ENCODE assay signal across 29 cellular contexts in genomic region chr9:136131629-136132499, GRCh38. TPM values are rescaled to one million over a fixed set of nuclear protein-coding genes. Genes with fewer than 3 reads are reported as not detected.
A peak's percentile ranks its signal among the peaks of the same experiment; 100 is the strongest.
DNase-seq lines count a peak whose midpoint lies in the region; ATAC-seq, FAIRE-seq and TF ChIP-seq lines count a peak whose summit lies in the region.
"Had no signal": no experiment of that assay in that cellular context is flagged by ENCODE, and none has a peak within 500 bp of the region (broad histone marks: within the 10 kb centered on the region; RNA-seq: fewer than 3 reads in every experiment).

No MANE protein-coding gene starts in this region.

- DNase-seq in 8988T (peak; percentile 85), astrocyte (ENCODE audit: low read depth) (no peak), PC-3 (no peak), hepatic stellate cell (ENCODE audit: low spot score) (no peak)
- no peak for DNase-seq in CD8-positive, alpha-beta T cell
- no peak for DNase-seq in naive thymus-derived CD8-positive, alpha-beta T cell
- DNase-seq in activated naive CD4-positive, alpha-beta T cell treated with anti-CD3 and anti-CD28 coated beads, Interleukin-2, amount 50 U/mL, for 16 hours = no peak
- DNase-seq: activated CD8-positive, alpha-beta memory T cell treated with anti-CD3 and anti-CD28 coated beads, Interleukin-2, amount 50 U/mL, for 48 hours; activated CD8-positive, alpha-beta T cell treated with anti-CD3 and anti-CD28 coated beads for 36 hours; activated naive CD4-positive, alpha-beta T cell treated with anti-CD3 and anti-CD28 coated beads, Interleukin-2, amount 10 ng/mL, durations not matched to agents 7 days and 5 days; AML-193; DMS79; GM23248; Kasumi-1; left colon; NCI-H748 treated with DMSO at 0.1 percent for 48 hours; posterior cingulate gyrus; SHP77 treated with DMSO at 0.1 percent for 48 hours; stimulated activated naive CD4-positive, alpha-beta T cell; upper lobe of right lung had no signal

- no peak for TF ChIP-seq CTCF in CD8-positive, alpha-beta T cell (IDR thresholded peaks at IDR 0.05)
- no peak for TF ChIP-seq CTCF in astrocyte (IDR thresholded peaks at IDR 0.05; ENCODE audit: insufficient read depth, low read depth, low read length)
- no peak for TF ChIP-seq CTCF in PC-3 (conservative IDR thresholded peaks at IDR 0.05; ENCODE audit: low read depth, low read length)

- peak overlapping the region; percentile 37 for H3K4me3 Mint-ChIP-seq in CD8-positive, alpha-beta T cell
- H3K4me3 Mint-ChIP-seq in astrocyte (ENCODE audit: unreplicated experiment) = no peak overlapping the region
- peak overlapping the region in 7 of 10 donors; percentile 18 to 68 (median 41) for H3K4me3 Mint-ChIP-seq in naive thymus-derived CD8-positive, alpha-beta T cell
- H3K4me3 Mint-ChIP-seq: activated CD8-positive, alpha-beta T cell treated with anti-CD3 and anti-CD28 coated beads for 36 hours; activated naive CD4-positive, alpha-beta T cell treated with anti-CD3 and anti-CD28 coated beads, Interleukin-2, amount 10 ng/mL, durations not matched to agents 7 days and 5 days; activated T-helper 17 cell treated with anti-CD3 and anti-CD28 coated beads, Interleukin-2, amount 50 U/mL, for 72 hours had no signal

- peaks cover 38% of the 10 kb centered on the region for H3K27me3 Mint-ChIP-seq in CD8-positive, alpha-beta T cell (ENCODE audit: low read depth)
- peaks cover 48% of the 10 kb centered on the region for H3K27me3 Mint-ChIP-seq in astrocyte (ENCODE audit: low read depth, unreplicated experiment)
- peaks cover 5 to 57% (median 28%) of the 10 kb centered on the region in 5 donors for H3K27me3 Mint-ChIP-seq in naive thymus-derived CD8-positive, alpha-beta T cell

- H3K79me2 ChIP-seq in astrocyte (ENCODE audit: insufficient read depth, low read length) (no peaks in the 10 kb centered on the region), PC-3 (ENCODE audit: low read length) (no peaks in the 10 kb centered on the region)
- H3K79me2 ChIP-seq: hepatocyte had no signal

- no peaks in the 10 kb centered on the region for H3K36me3 ChIP-seq in CD8-positive, alpha-beta T cell (ENCODE audit: insufficient read depth, low read length)
- H3K36me3 ChIP-seq in astrocyte (ENCODE audit: insufficient read depth, low read length) (no peaks in the 10 kb centered on the region), PC-3 (ENCODE audit: low read depth, low read length) (no peaks in the 10 kb centered on the region)
- H3K36me3 ChIP-seq: right atrium auricular region, upper lobe of right lung had no signal

- H3K9ac ChIP-seq in astrocyte (ENCODE audit: low read length) = no peak overlapping the region
- no peak overlapping the region for H3K9ac ChIP-seq in PC-3 (ENCODE audit: low read length)
- H3K9ac ChIP-seq: GM23248 had no signal

- no peak overlapping the region for H3K27ac ChIP-seq in CD8-positive, alpha-beta T cell (ENCODE audit: low read depth, low read length)
- H3K27ac ChIP-seq in astrocyte (ENCODE audit: low read depth, low read length) = no peak overlapping the region
- H3K27ac ChIP-seq in PC-3 (ENCODE audit: low read length) = no peak overlapping the region
- H3K27ac ChIP-seq: GM23248, right atrium auricular region, upper lobe of right lung had no signal

- H3F3A ChIP-seq in PC-3 (ENCODE audit: low read length, unreplicated experiment) = no peaks in the 10 kb centered on the region

- no peaks in the 10 kb centered on the region for H3K9me3 Mint-ChIP-seq in CD8-positive, alpha-beta T cell
- H3K9me3 Mint-ChIP-seq in astrocyte (ENCODE audit: unreplicated experiment) = no peaks in the 10 kb centered on the region
- H3K9me3 Mint-ChIP-seq in naive thymus-derived CD8-positive, alpha-beta T cell = no peaks in the 10 kb centered on the region
- H3K9me3 Mint-ChIP-seq: activated CD8-positive, alpha-beta T cell treated with anti-CD3 and anti-CD28 coated beads for 36 hours; activated naive CD4-positive, alpha-beta T cell treated with anti-CD3 and anti-CD28 coated beads, Interleukin-2, amount 10 ng/mL, durations not matched to agents 7 days and 5 days; activated T-helper 17 cell treated with anti-CD3 and anti-CD28 coated beads, Interleukin-2, amount 50 U/mL, for 72 hours had no signal

- H4K20me1 ChIP-seq in astrocyte (ENCODE audit: insufficient read depth, low read length) (no peaks in the 10 kb centered on the region), PC-3 (ENCODE audit: low read length) (no peaks in the 10 kb centered on the region)

- H3K36me3 Mint-ChIP-seq in CD8-positive, alpha-beta T cell = no peaks in the 10 kb centered on the region
- no peaks in the 10 kb centered on the region for H3K36me3 Mint-ChIP-seq in astrocyte (ENCODE audit: low read depth, unreplicated experiment)
- H3K36me3 Mint-ChIP-seq in naive thymus-derived CD8-positive, alpha-beta T cell = peaks cover 0 to 3% (median 0%) of the 10 kb centered on the region in 3 donors
- H3K36me3 Mint-ChIP-seq: activated naive CD4-positive, alpha-beta T cell treated with anti-CD3 and anti-CD28 coated beads, Interleukin-2, amount 10 ng/mL, durations not matched to agents 7 days and 5 days had no signal

- no peak overlapping the region for H3K27ac Mint-ChIP-seq in CD8-positive, alpha-beta T cell
- peak overlapping the region; percentile 66 for H3K27ac Mint-ChIP-seq in astrocyte (ENCODE audit: unreplicated experiment)
- H3K27ac Mint-ChIP-seq in naive thymus-derived CD8-positive, alpha-beta T cell = peak overlapping the region in 1 of 10 donors; percentile 20
- H3K27ac Mint-ChIP-seq: activated CD8-positive, alpha-beta T cell treated with anti-CD3 and anti-CD28 coated beads for 36 hours; activated naive CD4-positive, alpha-beta T cell treated with anti-CD3 and anti-CD28 coated beads, Interleukin-2, amount 10 ng/mL, durations not matched to agents 7 days and 5 days; activated T-helper 17 cell treated with anti-CD3 and anti-CD28 coated beads, Interleukin-2, amount 50 U/mL, for 72 hours had no signal

- intact Hi-C loops in CD8-positive, alpha-beta T cell (cut with DNase I, micrococcal nuclease) = loop anchor here in 1 of 2 experiments (2.0 kb wide), 1 partner anchor 151 kb away; no protein-coding TSS in a partner anchor
- intact Hi-C loops in PC-3 (cut with micrococcal nuclease) = no loop called here

- H3K4me1 ChIP-seq in CD8-positive, alpha-beta T cell (ENCODE audit: insufficient read depth, low read length) = peaks cover 6% of the 10 kb centered on the region
- H3K4me1 ChIP-seq in astrocyte (ENCODE audit: insufficient read depth, low read length) (no peaks in the 10 kb centered on the region), PC-3 (ENCODE audit: insufficient read depth, low read length) (no peaks in the 10 kb centered on the region)

- H3K9me3 ChIP-seq in CD8-positive, alpha-beta T cell (ENCODE audit: low read length) = no peaks in the 10 kb centered on the region
- H3K9me3 ChIP-seq in astrocyte (ENCODE audit: insufficient read depth, low read depth, low read length) = no peaks in the 10 kb centered on the region
- H3K9me3 ChIP-seq in PC-3 (ENCODE audit: low read length) = no peaks in the 10 kb centered on the region
- H3K9me3 ChIP-seq: right atrium auricular region, upper lobe of right lung had no signal

- peaks cover 4% of the 10 kb centered on the region for H3K27me3 ChIP-seq in CD8-positive, alpha-beta T cell (ENCODE audit: insufficient read depth, low read length)
- peaks cover 54% of the 10 kb centered on the region for H3K27me3 ChIP-seq in astrocyte (ENCODE audit: insufficient read depth, low read length)
- H3K27me3 ChIP-seq in PC-3 (ENCODE audit: low read length) = no peaks in the 10 kb centered on the region; the same call in 1 of the 2 replicates
- H3K27me3 ChIP-seq: right atrium auricular region had no signal

- ATAC-seq in CD8-positive, alpha-beta T cell = no peak
- no peak for ATAC-seq in naive thymus-derived CD8-positive, alpha-beta T cell
- ATAC-seq in PC-3 (no peak), GM18868 (IDR thresholded peaks at IDR 0.05; ENCODE audit: unreplicated experiment) (no peak)
- ATAC-seq: activated CD8-positive, alpha-beta T cell treated with anti-CD3 and anti-CD28 coated beads for 36 hours; activated T-helper 17 cell treated with anti-CD3 and anti-CD28 coated beads, Interleukin-2, amount 50 U/mL, for 72 hours had no signal

- POLR2A ChIA-PET in CD8-positive, alpha-beta T cell (lab: Charles Lee) = no interaction called here
- POLR2A ChIA-PET in naive thymus-derived CD8-positive, alpha-beta T cell (lab: Charles Lee) = no interaction called here
- POLR2A ChIA-PET in PC-3 (lab: Charles Lee; ENCODE audit: unreplicated experiment) = no interaction called here

- H3K4me2 ChIP-seq in astrocyte (ENCODE audit: low read length) = no peak overlapping the region
- H3K4me2 ChIP-seq in PC-3 (ENCODE audit: low read length) = no peak overlapping the region

- H3K4me3 ChIP-seq in CD8-positive, alpha-beta T cell (ENCODE audit: low read depth, low read length) = no peak overlapping the region
- no peak overlapping the region for H3K4me3 ChIP-seq in astrocyte (ENCODE audit: insufficient read depth, low read depth, low read length)
- no peak overlapping the region for H3K4me3 ChIP-seq in PC-3 (ENCODE audit: low read length)
- H3K4me3 ChIP-seq: GM23248, hepatocyte, smooth muscle cell, upper lobe of right lung had no signal

- H2AFZ ChIP-seq in astrocyte (ENCODE audit: low read depth, low read length) (no peak overlapping the region), PC-3 (ENCODE audit: low read length) (no peak overlapping the region)
- H2AFZ ChIP-seq: GM23248, hepatocyte had no signal

- H3K9me2 ChIP-seq in PC-3 (replicated peaks; ENCODE audit: low read length) = no peaks in the 10 kb centered on the region

- H3K4me1 Mint-ChIP-seq in CD8-positive, alpha-beta T cell (ENCODE audit: low read depth) = peaks cover 12% of the 10 kb centered on the region
- peaks cover 1% of the 10 kb centered on the region for H3K4me1 Mint-ChIP-seq in astrocyte (ENCODE audit: low read depth, unreplicated experiment)
- H3K4me1 Mint-ChIP-seq in naive thymus-derived CD8-positive, alpha-beta T cell = peaks cover 6 to 12% (median 8%) of the 10 kb centered on the region in 4 donors
- H3K4me1 Mint-ChIP-seq: activated T-helper 17 cell treated with anti-CD3 and anti-CD28 coated beads, Interleukin-2, amount 50 U/mL, for 72 hours had no signal

- BruUV-seq in PC-3 (replicated peaks; lab: Mats Ljungman, UMichigan) = no TSS peak

- CTCF ChIA-PET in CD8-positive, alpha-beta T cell (lab: Charles Lee) = interaction anchor here (1.6 kb wide), 1 partner anchor 9 kb away, joined by 5 read pairs; no protein-coding TSS in a partner anchor
- CTCF ChIA-PET in PC-3 (lab: Charles Lee) = no interaction called here

- FAIRE-seq in astrocyte (lab: Jason Lieb, UNC) = no peak
- FAIRE-seq: A204.1, frontal cortex, G401.6, RCC 7860 had no signal

RNA-seq across cellular contexts. Expression of gene TMEM250, which starts 13.2 kb away (rescaled TPM):
- 1 to 10 TPM; 7.6 to 7.7 TPM for total RNA-seq in CD8-positive, alpha-beta T cell
- 29.8 and 30.3 TPM in 2 replicates for total RNA-seq in astrocyte
- 10 to 100 TPM; 38.1 to 38.2 TPM for total RNA-seq in naive thymus-derived CD8-positive, alpha-beta T cell
- polyA plus RNA-seq in naive thymus-derived CD8-positive, alpha-beta T cell = 10 to 100 TPM; 39.1 to 51.7 (median 40.3) TPM
- 62.3 and 64.7 TPM in 2 replicates for total RNA-seq in PC-3 (2014; rRNA removed)

RNA-seq across cellular contexts. Expression of gene NACC2, which starts 36.8 kb away (rescaled TPM):
- total RNA-seq in CD8-positive, alpha-beta T cell = 1 to 10 TPM; 1.7 to 1.8 TPM
- total RNA-seq in astrocyte = 31.3 and 34.0 TPM in 2 replicates
- 10 to 100 TPM in 1 of 2 experiments, 1 to 10 TPM in 1; 9.5 to 10.4 TPM for total RNA-seq in naive thymus-derived CD8-positive, alpha-beta T cell
- polyA plus RNA-seq in naive thymus-derived CD8-positive, alpha-beta T cell = 1 to 10 TPM; 1.0 to 1.3 (median 1.3) TPM
- total RNA-seq in PC-3 (2014; rRNA removed) = 12.3 and 16.5 TPM in 2 replicates
